ENCODE assay signal across 7 cellular contexts in genomic region chr13:59609421-59609820, GRCh38.
"Had no signal": no experiment of that assay in that cellular context is flagged by ENCODE, and none has a peak within 500 bp of the region (broad histone marks: within the 10 kb centered on the region; RNA-seq: fewer than 3 reads in every experiment).

No MANE protein-coding gene starts in this region.

- H3K4me2 ChIP-seq: GM23338 had no signal

- H3K4me3 Mint-ChIP-seq: GM23338, H9, IgD-negative memory B cell had no signal

- DNase-seq: H9, HCEC 1CT, KG1 had no signal

- H3K4me3 ChIP-seq: GM23338 had no signal

- H3K27me3 Mint-ChIP-seq: IgD-negative memory B cell had no signal

- H3K9me3 Mint-ChIP-seq: GM23338 had no signal

- ATAC-seq: GM23338, HepG2 had no signal

- H3K27ac Mint-ChIP-seq: GM23338, IgD-negative memory B cell had no signal

- H3K27ac ChIP-seq: HL-60 had no signal

- H3K4me1 Mint-ChIP-seq: IgD-negative memory B cell had no signal
